In the genomic region with DNA sequence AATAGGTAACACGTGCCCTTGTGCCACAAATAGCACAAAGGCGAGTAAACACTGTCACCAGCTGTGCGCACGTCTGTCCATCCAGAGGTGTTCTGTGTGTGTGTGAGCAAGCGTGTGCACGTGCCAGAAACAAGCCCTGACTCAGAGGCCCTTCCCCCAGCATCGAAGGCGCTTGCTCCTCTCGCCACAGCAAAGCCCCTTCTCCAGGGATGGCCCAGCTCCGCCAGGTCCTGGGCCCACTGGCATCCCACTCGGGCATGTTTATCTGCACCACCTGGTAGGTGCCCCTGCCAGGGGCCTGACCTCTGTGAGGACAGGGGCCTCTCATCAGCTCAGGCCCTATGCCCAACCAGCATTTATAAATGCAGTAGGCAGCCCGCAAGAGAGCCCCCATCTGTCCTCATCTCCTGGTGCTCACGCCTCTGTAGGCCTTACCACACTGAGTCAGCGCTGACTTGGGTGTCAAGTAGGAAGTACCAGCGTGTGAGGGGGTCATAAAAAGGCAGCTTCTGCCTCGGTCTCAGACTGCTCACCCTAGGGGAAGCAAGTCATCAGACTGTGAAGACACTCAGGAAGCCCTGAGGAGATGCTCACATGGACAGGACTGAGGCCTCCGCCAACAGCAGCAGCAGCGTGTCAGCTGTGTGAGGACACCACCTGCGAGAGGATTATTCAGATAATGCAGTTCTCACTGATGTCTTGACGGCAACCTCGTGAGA, we compare ENCODE assay signal across 1 cellular context.
TF ChIP-seq lines count a peak whose summit lies in the region.

No MANE protein-coding gene starts in this region.

TF ChIP-seq in GM23338, 12 proteins besides CTCF, POLR2A, EP300 and RAD21:
- TF ChIP-seq REST (IDR thresholded peaks at IDR 0.05; ENCODE audit: unreplicated experiment) (no peak), JUNB (IDR thresholded peaks at IDR 0.05; ENCODE audit: unreplicated experiment) (no peak), STAT1 (IDR thresholded peaks at IDR 0.05; ENCODE audit: unreplicated experiment) (no peak), CREB1 (CRISPR knock-in tag; IDR thresholded peaks at IDR 0.05; ENCODE audit: low read depth) (no peak), ZNF331 (CRISPR knock-in tag; IDR thresholded peaks at IDR 0.05; ENCODE audit: low read depth) (no peak), POLR2AphosphoS5 (IDR thresholded peaks at IDR 0.05; ENCODE audit: low read depth) (no peak), NANOG (IDR thresholded peaks at IDR 0.05; ENCODE audit: borderline replicate concordance) (no peak)
- TF ChIP-seq, protein P1, sequence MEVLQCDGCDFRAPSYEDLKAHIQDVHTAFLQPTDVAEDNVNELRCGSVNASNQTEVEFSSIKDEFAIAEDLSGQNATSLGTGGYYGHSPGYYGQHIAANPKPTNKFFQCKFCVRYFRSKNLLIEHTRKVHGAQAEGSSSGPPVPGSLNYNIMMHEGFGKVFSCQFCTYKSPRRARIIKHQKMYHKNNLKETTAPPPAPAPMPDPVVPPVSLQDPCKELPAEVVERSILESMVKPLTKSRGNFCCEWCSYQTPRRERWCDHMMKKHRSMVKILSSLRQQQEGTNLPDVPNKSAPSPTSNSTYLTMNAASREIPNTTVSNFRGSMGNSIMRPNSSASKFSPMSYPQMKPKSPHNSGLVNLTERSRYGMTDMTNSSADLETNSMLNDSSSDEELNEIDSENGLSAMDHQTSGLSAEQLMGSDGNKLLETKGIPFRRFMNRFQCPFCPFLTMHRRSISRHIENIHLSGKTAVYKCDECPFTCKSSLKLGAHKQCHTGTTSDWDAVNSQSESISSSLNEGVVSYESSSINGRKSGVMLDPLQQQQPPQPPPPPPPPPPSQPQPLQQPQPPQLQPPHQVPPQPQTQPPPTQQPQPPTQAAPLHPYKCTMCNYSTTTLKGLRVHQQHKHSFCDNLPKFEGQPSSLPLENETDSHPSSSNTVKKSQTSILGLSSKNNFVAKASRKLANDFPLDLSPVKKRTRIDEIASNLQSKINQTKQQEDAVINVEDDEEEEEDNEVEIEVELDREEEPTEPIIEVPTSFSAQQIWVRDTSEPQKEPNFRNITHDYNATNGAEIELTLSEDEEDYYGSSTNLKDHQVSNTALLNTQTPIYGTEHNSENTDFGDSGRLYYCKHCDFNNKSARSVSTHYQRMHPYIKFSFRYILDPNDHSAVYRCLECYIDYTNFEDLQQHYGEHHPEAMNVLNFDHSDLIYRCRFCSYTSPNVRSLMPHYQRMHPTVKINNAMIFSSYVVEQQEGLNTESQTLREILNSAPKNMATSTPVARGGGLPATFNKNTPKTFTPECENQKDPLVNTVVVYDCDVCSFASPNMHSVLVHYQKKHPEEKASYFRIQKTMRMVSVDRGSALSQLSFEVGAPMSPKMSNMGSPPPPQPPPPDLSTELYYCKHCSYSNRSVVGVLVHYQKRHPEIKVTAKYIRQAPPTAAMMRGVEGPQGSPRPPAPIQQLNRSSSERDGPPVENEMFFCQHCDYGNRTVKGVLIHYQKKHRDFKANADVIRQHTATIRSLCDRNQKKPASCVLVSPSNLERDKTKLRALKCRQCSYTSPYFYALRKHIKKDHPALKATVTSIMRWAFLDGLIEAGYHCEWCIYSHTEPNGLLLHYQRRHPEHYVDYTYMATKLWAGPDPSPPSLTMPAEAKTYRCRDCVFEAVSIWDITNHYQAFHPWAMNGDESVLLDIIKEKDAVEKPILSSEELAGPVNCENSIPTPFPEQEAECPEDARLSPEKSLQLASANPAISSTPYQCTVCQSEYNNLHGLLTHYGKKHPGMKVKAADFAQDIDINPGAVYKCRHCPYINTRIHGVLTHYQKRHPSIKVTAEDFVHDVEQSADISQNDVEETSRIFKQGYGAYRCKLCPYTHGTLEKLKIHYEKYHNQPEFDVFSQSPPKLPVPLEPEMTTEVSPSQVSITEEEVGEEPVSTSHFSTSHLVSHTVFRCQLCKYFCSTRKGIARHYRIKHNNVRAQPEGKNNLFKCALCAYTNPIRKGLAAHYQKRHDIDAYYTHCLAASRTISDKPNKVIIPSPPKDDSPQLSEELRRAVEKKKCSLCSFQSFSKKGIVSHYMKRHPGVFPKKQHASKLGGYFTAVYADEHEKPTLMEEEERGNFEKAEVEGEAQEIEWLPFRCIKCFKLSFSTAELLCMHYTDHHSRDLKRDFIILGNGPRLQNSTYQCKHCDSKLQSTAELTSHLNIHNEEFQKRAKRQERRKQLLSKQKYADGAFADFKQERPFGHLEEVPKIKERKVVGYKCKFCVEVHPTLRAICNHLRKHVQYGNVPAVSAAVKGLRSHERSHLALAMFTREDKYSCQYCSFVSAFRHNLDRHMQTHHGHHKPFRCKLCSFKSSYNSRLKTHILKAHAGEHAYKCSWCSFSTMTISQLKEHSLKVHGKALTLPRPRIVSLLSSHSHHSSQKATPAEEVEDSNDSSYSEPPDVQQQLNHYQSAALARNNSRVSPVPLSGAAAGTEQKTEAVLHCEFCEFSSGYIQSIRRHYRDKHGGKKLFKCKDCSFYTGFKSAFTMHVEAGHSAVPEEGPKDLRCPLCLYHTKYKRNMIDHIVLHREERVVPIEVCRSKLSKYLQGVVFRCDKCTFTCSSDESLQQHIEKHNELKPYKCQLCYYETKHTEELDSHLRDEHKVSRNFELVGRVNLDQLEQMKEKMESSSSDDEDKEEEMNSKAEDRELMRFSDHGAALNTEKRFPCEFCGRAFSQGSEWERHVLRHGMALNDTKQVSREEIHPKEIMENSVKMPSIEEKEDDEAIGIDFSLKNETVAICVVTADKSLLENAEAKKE (CRISPR knock-in tag; IDR thresholded peaks at IDR 0.05), result no peak
